9 cellular contexts compared by ENCODE assay signal in genomic region chr3:138946554-138947302, GRCh38. TPM values are rescaled to one million over a fixed set of nuclear protein-coding genes. Genes with fewer than 3 reads are reported as not detected.
DNase-seq lines count a peak whose midpoint lies in the region; ATAC-seq and TF ChIP-seq lines count a peak whose summit lies in the region.
"Had no signal": no experiment of that assay in that cellular context is flagged by ENCODE, and none has a peak within 500 bp of the region (broad histone marks: within the 10 kb centered on the region; RNA-seq: fewer than 3 reads in every experiment).

TSS of gene FOXL2 (minus strand) at chr3:138947137. CDS start at chr3:138946722, 415 bp downstream.
TSS of gene FOXL2NB (plus strand) at chr3:138947217. CDS start at chr3:138947365, 148 bp downstream.

- no peaks in the 10 kb centered on the region for H3K9me3 Mint-ChIP-seq in endothelial cell (ENCODE audit: unreplicated experiment)
- H3K9me3 Mint-ChIP-seq in natural killer cell = no peaks in the 10 kb centered on the region

- no peaks in the 10 kb centered on the region for H3F3A ChIP-seq in PC-9 (ENCODE audit: insufficient read depth, low read depth)

- H3K4me1 ChIP-seq in PC-9 (replicated peaks; ENCODE audit: insufficient read depth) = no peaks in the 10 kb centered on the region

- POLR2A ChIA-PET in PC-9 (lab: Charles Lee; ENCODE audit: unreplicated experiment) = no interaction called here

- H4K20me1 ChIP-seq in PC-9 (ENCODE audit: insufficient read depth) = no peaks in the 10 kb centered on the region

- H3K4me2 ChIP-seq in PC-9 = no peak within 1 kb of the TSS

- H3K27ac ChIP-seq in PC-9 = no peak within 1 kb of the TSS

- no peaks in the 10 kb centered on the region for H3K36me3 ChIP-seq in PC-9 (ENCODE audit: low read depth)

- H3K4me3 Mint-ChIP-seq in endothelial cell (ENCODE audit: unreplicated experiment) (peak within 1 kb of the TSS; percentile 89), natural killer cell (peak within 1 kb of the TSS; percentile 67)

- no peak for TF ChIP-seq CTCF in endothelial cell (IDR thresholded peaks at IDR 0.05; ENCODE audit: unreplicated experiment)
- TF ChIP-seq CTCF in natural killer cell (IDR thresholded peaks at IDR 0.05) = no peak
- no peak for TF ChIP-seq CTCF in PC-9 (conservative IDR thresholded peaks at IDR 0.05)

- H3K79me2 ChIP-seq in PC-9 (ENCODE audit: low read depth) = no peaks in the 10 kb centered on the region

- no peaks in the 10 kb centered on the region for H3K9me2 ChIP-seq in PC-9 (ENCODE audit: insufficient read depth)

- intact Hi-C loops in natural killer cell (cut with micrococcal nuclease) = no loop called here
- intact Hi-C loops in PC-9 (cut with micrococcal nuclease; ENCODE audit: unreplicated experiment) = no loop called here

- CTCF ChIA-PET in PC-9 (lab: Charles Lee) = interaction anchor here (0.6 kb wide), 1 partner anchor 165 kb away, joined by 3 read pairs; no protein-coding TSS in a partner anchor

- H3K36me3 Mint-ChIP-seq in endothelial cell (ENCODE audit: low read depth, unreplicated experiment) (peaks cover 14% of the 10 kb centered on the region), natural killer cell (no peaks in the 10 kb centered on the region)

- H3K27me3 Mint-ChIP-seq in endothelial cell (ENCODE audit: unreplicated experiment) = peaks cover 29% of the 10 kb centered on the region
- H3K27me3 Mint-ChIP-seq in natural killer cell (ENCODE audit: low read depth in 2 of 2) = peaks cover 68 to 78% of the 10 kb centered on the region in 2 donors

- DNase-seq in NCI-H2227 (lab: John Stamatoyannopoulos, UW; ENCODE audit: unreplicated experiment) (peak; percentile 16), NCI-H2227 treated with DMSO at 0.1 percent for 48 hours (lab: John Stamatoyannopoulos, UW) (no peak), SW480 (ENCODE audit: low spot score) (peak; percentile 77), endothelial cell (ENCODE audit: low spot score) (peak; percentile 61), natural killer cell (no peak), PC-9 (no peak), glomerular visceral epithelial cell (ENCODE audit: extremely low spot score) (no peak)

- peak; percentile 15 to 35 (median 20) for ATAC-seq in natural killer cell
- ATAC-seq in HG02973 (IDR thresholded peaks at IDR 0.05; ENCODE audit: unreplicated experiment) = no peak

- H3K27me3 ChIP-seq in PC-9 (ENCODE audit: insufficient read depth, low read depth) = 0 out of 2 replicates have a peak, but pooled peaks cover 6% of the 10 kb centered on the region

- H3K4me1 Mint-ChIP-seq in endothelial cell (ENCODE audit: unreplicated experiment) (peaks cover 57% of the 10 kb centered on the region), natural killer cell (peaks cover 19 to 37% of the 10 kb centered on the region in 2 donors)

- no peak within 1 kb of the TSS for H2AFZ ChIP-seq in PC-9

- no peak within 1 kb of the TSS for H3K4me3 ChIP-seq in PC-9

- BruUV-seq in PC-9 (replicated peaks; lab: Mats Ljungman, UMichigan) = no TSS peak

- H3K27ac Mint-ChIP-seq in endothelial cell (ENCODE audit: unreplicated experiment) = peak within 1 kb of the TSS; percentile 57
- H3K27ac Mint-ChIP-seq in natural killer cell = no peak within 1 kb of the TSS

- H3K9me3 ChIP-seq in PC-9 (ENCODE audit: insufficient read depth, low read depth) = no peaks in the 10 kb centered on the region

RNA-seq across cellular contexts. Expression of gene FOXL2, which starts in this region (rescaled TPM):
- total RNA-seq in endothelial cell (ENCODE audit: unreplicated experiment) = 6.8 TPM
- not detected for total RNA-seq in natural killer cell
- not detected in 2 replicates for total RNA-seq in PC-9 (2021)

RNA-seq across cellular contexts. Expression of gene FOXL2NB, which starts in this region (rescaled TPM):
- 13.2 TPM for total RNA-seq in endothelial cell (ENCODE audit: unreplicated experiment)
- total RNA-seq in natural killer cell = not detected
- total RNA-seq in PC-9 (2021) = 0.09 and 0.18 TPM in 2 replicates
- total RNA-seq: activated CD8-positive, alpha-beta memory T cell treated with anti-CD3 and anti-CD28 coated beads for 36 hours had no signal

Comparison
In these comparisons a context has a peak if more than half of its experiments do, and no peak if none do; other contexts are left out.
1. RNA of gene FOXL2NB (total RNA-seq): 13.2 TPM in endothelial cell (single experiment); 0.09 to 0.18 TPM in PC-9 and not detected in natural killer cell; every median in the first group is over 10 times any median in the second.
2. DNase-seq: peak in NCI-H2227 (single experiment), SW480 (single experiment) and endothelial cell (single experiment); none in NCI-H2227 treated with DMSO at 0.1 percent for 48 hours (single experiment), natural killer cell (single experiment), PC-9 (0 of 2) and glomerular visceral epithelial cell (single experiment).
3. Peak in ATAC-seq in natural killer cell; RNA of the genes that start here not detected or under 1 TPM.